ENCODE assay signal across 8 cellular contexts in genomic region chr10:72171175-72171630, GRCh38.
DNase-seq lines count a peak whose midpoint lies in the region; ATAC-seq and TF ChIP-seq lines count a peak whose summit lies in the region.
"Had no signal": no experiment of that assay in that cellular context is flagged by ENCODE, and none has a peak within 500 bp of the region (broad histone marks: within the 10 kb centered on the region; RNA-seq: fewer than 3 reads in every experiment).

No MANE protein-coding gene starts in this region.

- H3K4me3 ChIP-seq in HEK293 (ENCODE audit: low read depth, low read length) (no peak overlapping the region), foreskin fibroblast (ENCODE audit: low read depth in 1 of 2, low read length in 2 of 2) (no peak overlapping the region)

- H3K36me3 ChIP-seq in HEK293 (ENCODE audit: control insufficient read depth in 2 of 2, insufficient read depth in 1 of 2, low read length in 2 of 2) = no peaks in the 10 kb centered on the region

- no peak overlapping the region for H3K27ac ChIP-seq in HEK293 (ENCODE audit: extremely low read depth, low read depth, low read length)

- TF ChIP-seq CTCF in HEK293 (tag by site-specific recombination; IDR thresholded peaks at IDR 0.05) (no peak), foreskin fibroblast (IDR thresholded peaks at IDR 0.05; ENCODE audit: low read depth, low read length) (no peak)

- POLR2A ChIA-PET in HEK293 (lab: Yijun Ruan, JAX) = interaction anchor here (0.9 kb wide), 1 partner anchor 90 kb away, joined by 5 read pairs; no protein-coding TSS in a partner anchor

- DNase-seq in T1000 (lab: John Stamatoyannopoulos, UW) (peak; percentile 44), foreskin fibroblast (peak; percentile 83 to 87), smooth muscle cell of the brain vasculature (ENCODE audit: low read depth, low spot score) (peak; percentile 41)
- no peak for DNase-seq in stimulated activated CD4-positive, alpha-beta T cell treated with anti-CD3 and anti-CD28 coated beads, Interleukin-4, amount 100 ng/mL, for 4 hours
- no peak for DNase-seq in effector CD8-positive, alpha-beta T cell (lab: John Stamatoyannopoulos, UW)
- DNase-seq: NCI-H82 had no signal

- CTCF ChIA-PET in HEK293 (lab: Yijun Ruan, JAX) = interaction anchor here (0.6 to 1.1 kb wide), 3 partner anchors 30 to 121 kb away, joined by 4 to 6 read pairs (median 4); no protein-coding TSS in a partner anchor

- H3K9me3 ChIP-seq in HEK293 (ENCODE audit: control insufficient read depth, insufficient read depth, low read depth, low read length) = no peaks in the 10 kb centered on the region

- ATAC-seq in GM18870 (IDR thresholded peaks at IDR 0.05; ENCODE audit: unreplicated experiment) = no peak

- H3K4me1 ChIP-seq in HEK293 (ENCODE audit: control insufficient read depth, insufficient read depth, low read length) = peaks cover 17% of the 10 kb centered on the region

TF ChIP-seq in HEK293, 187 proteins besides CTCF, POLR2A, EP300 and RAD21:
- peak; percentile 18; the same call in 1 of the 2 replicates for TF ChIP-seq OSR2 (tag by site-specific recombination; IDR thresholded peaks at IDR 0.05)
- TF ChIP-seq ZNF707 (tag by site-specific recombination; IDR thresholded peaks at IDR 0.05) = no peak

Comparison
In these comparisons a context has a peak if more than half of its experiments do, and no peak if none do; other contexts are left out.
1. DNase-seq: peak in T1000 (single experiment), foreskin fibroblast (2 of 2) and smooth muscle cell of the brain vasculature (single experiment); none in stimulated activated CD4-positive, alpha-beta T cell treated with anti-CD3 and anti-CD28 coated beads, Interleukin-4, amount 100 ng/mL, for 4 hours (0 of 2) and effector CD8-positive, alpha-beta T cell (single experiment).